In the genomic region with DNA sequence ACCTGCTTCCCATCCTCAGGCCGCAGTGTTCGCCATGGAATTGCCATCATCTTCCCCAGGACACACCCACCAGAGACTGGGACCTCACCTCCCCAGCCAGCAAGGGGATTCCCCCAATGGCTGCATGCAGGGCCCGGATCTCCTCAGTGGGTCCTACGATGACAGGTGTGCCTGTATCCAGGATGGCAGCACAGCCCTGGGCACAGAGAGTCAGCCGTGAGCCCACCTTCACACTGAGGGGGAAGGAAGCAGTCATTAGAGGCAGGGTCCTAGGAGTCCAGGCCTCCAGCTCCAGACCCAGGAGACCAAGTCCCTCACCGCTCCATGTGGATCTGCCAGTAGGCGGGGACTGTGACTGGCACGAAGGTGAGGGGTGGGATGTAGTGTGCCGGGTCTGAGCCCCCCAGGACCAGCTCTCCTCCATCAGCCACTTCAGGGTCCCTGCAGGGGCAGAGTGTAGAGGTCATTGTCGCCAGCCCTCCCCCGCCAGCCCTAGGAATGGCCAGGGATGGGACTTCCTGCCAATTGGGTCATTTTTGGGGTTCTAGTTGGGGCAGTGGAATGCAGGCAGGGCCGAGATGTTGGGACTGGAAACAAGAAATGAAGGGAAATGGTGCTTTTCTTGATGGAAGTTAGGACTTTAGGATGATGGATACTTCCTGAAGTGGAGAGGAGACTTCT, we compare ENCODE assay signal across 1 cellular context.
TF ChIP-seq lines count a peak whose summit lies in the region.

No MANE protein-coding gene starts in this region.

TF ChIP-seq in H1, 55 proteins besides CTCF, POLR2A, EP300 and RAD21:
- no peak for TF ChIP-seq FOSL1 (IDR thresholded peaks at IDR 0.05; ENCODE audit: insufficient read depth, low read depth, low read length)
- TF ChIP-seq, protein P1, sequence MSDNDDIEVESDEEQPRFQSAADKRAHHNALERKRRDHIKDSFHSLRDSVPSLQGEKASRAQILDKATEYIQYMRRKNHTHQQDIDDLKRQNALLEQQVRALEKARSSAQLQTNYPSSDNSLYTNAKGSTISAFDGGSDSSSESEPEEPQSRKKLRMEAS (IDR thresholded peaks at IDR 0.05) = no peak
- no peak for TF ChIP-seq MAFK (IDR thresholded peaks at IDR 0.05; ENCODE audit: low read depth, low read length)
- TF ChIP-seq PHF8 (conservative IDR thresholded peaks at IDR 0.05; ENCODE audit: low read depth, low read length) = no peak
- TF ChIP-seq, protein P2, sequence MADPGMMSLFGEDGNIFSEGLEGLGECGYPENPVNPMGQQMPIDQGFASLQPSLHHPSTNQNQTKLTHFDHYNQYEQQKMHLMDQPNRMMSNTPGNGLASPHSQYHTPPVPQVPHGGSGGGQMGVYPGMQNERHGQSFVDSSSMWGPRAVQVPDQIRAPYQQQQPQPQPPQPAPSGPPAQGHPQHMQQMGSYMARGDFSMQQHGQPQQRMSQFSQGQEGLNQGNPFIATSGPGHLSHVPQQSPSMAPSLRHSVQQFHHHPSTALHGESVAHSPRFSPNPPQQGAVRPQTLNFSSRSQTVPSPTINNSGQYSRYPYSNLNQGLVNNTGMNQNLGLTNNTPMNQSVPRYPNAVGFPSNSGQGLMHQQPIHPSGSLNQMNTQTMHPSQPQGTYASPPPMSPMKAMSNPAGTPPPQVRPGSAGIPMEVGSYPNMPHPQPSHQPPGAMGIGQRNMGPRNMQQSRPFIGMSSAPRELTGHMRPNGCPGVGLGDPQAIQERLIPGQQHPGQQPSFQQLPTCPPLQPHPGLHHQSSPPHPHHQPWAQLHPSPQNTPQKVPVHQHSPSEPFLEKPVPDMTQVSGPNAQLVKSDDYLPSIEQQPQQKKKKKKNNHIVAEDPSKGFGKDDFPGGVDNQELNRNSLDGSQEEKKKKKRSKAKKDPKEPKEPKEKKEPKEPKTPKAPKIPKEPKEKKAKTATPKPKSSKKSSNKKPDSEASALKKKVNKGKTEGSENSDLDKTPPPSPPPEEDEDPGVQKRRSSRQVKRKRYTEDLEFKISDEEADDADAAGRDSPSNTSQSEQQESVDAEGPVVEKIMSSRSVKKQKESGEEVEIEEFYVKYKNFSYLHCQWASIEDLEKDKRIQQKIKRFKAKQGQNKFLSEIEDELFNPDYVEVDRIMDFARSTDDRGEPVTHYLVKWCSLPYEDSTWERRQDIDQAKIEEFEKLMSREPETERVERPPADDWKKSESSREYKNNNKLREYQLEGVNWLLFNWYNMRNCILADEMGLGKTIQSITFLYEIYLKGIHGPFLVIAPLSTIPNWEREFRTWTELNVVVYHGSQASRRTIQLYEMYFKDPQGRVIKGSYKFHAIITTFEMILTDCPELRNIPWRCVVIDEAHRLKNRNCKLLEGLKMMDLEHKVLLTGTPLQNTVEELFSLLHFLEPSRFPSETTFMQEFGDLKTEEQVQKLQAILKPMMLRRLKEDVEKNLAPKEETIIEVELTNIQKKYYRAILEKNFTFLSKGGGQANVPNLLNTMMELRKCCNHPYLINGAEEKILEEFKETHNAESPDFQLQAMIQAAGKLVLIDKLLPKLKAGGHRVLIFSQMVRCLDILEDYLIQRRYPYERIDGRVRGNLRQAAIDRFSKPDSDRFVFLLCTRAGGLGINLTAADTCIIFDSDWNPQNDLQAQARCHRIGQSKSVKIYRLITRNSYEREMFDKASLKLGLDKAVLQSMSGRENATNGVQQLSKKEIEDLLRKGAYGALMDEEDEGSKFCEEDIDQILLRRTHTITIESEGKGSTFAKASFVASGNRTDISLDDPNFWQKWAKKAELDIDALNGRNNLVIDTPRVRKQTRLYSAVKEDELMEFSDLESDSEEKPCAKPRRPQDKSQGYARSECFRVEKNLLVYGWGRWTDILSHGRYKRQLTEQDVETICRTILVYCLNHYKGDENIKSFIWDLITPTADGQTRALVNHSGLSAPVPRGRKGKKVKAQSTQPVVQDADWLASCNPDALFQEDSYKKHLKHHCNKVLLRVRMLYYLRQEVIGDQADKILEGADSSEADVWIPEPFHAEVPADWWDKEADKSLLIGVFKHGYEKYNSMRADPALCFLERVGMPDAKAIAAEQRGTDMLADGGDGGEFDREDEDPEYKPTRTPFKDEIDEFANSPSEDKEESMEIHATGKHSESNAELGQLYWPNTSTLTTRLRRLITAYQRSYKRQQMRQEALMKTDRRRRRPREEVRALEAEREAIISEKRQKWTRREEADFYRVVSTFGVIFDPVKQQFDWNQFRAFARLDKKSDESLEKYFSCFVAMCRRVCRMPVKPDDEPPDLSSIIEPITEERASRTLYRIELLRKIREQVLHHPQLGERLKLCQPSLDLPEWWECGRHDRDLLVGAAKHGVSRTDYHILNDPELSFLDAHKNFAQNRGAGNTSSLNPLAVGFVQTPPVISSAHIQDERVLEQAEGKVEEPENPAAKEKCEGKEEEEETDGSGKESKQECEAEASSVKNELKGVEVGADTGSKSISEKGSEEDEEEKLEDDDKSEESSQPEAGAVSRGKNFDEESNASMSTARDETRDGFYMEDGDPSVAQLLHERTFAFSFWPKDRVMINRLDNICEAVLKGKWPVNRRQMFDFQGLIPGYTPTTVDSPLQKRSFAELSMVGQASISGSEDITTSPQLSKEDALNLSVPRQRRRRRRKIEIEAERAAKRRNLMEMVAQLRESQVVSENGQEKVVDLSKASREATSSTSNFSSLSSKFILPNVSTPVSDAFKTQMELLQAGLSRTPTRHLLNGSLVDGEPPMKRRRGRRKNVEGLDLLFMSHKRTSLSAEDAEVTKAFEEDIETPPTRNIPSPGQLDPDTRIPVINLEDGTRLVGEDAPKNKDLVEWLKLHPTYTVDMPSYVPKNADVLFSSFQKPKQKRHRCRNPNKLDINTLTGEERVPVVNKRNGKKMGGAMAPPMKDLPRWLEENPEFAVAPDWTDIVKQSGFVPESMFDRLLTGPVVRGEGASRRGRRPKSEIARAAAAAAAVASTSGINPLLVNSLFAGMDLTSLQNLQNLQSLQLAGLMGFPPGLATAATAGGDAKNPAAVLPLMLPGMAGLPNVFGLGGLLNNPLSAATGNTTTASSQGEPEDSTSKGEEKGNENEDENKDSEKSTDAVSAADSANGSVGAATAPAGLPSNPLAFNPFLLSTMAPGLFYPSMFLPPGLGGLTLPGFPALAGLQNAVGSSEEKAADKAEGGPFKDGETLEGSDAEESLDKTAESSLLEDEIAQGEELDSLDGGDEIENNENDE (IDR thresholded peaks at IDR 0.05; ENCODE audit: insufficient replicate concordance, low read length) = no peak
- TF ChIP-seq CHD1 (IDR thresholded peaks at IDR 0.05; ENCODE audit: low read depth, low read length) = no peak
- TF ChIP-seq BRCA1 (IDR thresholded peaks at IDR 0.05; ENCODE audit: low read depth, low read length) = no peak
- no peak for TF ChIP-seq RXRA (IDR thresholded peaks at IDR 0.05; ENCODE audit: insufficient read depth, low read depth, low read length)
- no peak for TF ChIP-seq EGR1 (IDR thresholded peaks at IDR 0.05; ENCODE audit: borderline replicate concordance, low read depth, low read length)
- TF ChIP-seq SRF (IDR thresholded peaks at IDR 0.05; ENCODE audit: low read depth, low read length) = no peak
- no peak for TF ChIP-seq KDM5A (IDR thresholded peaks at IDR 0.05; ENCODE audit: low read length)
- TF ChIP-seq, protein P3, sequence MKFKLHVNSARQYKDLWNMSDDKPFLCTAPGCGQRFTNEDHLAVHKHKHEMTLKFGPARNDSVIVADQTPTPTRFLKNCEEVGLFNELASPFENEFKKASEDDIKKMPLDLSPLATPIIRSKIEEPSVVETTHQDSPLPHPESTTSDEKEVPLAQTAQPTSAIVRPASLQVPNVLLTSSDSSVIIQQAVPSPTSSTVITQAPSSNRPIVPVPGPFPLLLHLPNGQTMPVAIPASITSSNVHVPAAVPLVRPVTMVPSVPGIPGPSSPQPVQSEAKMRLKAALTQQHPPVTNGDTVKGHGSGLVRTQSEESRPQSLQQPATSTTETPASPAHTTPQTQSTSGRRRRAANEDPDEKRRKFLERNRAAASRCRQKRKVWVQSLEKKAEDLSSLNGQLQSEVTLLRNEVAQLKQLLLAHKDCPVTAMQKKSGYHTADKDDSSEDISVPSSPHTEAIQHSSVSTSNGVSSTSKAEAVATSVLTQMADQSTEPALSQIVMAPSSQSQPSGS (IDR thresholded peaks at IDR 0.05; ENCODE audit: low read length) = no peak
- no peak for TF ChIP-seq SUZ12 (IDR thresholded peaks at IDR 0.05; ENCODE audit: low read length)
- TF ChIP-seq CEBPB (IDR thresholded peaks at IDR 0.05; ENCODE audit: low read depth, low read length) = no peak
- TF ChIP-seq SIN3A (conservative IDR thresholded peaks at IDR 0.05 in 1 of 2, IDR thresholded peaks at IDR 0.05 in 1 of 2; ENCODE audit: low read depth in 1 of 2, low read length in 2 of 2) = no peak
- no peak for TF ChIP-seq TBP (IDR thresholded peaks at IDR 0.05; ENCODE audit: low read depth, low read length)
- no peak for TF ChIP-seq RFX5 (IDR thresholded peaks at IDR 0.05; ENCODE audit: borderline replicate concordance, low read depth, low read length)
- no peak for TF ChIP-seq BCL11A (IDR thresholded peaks at IDR 0.05; ENCODE audit: low read depth in 2 of 2, low read length in 2 of 2)
